Comparison of ENCODE assay signal across 8 cellular contexts in the genomic region with DNA sequence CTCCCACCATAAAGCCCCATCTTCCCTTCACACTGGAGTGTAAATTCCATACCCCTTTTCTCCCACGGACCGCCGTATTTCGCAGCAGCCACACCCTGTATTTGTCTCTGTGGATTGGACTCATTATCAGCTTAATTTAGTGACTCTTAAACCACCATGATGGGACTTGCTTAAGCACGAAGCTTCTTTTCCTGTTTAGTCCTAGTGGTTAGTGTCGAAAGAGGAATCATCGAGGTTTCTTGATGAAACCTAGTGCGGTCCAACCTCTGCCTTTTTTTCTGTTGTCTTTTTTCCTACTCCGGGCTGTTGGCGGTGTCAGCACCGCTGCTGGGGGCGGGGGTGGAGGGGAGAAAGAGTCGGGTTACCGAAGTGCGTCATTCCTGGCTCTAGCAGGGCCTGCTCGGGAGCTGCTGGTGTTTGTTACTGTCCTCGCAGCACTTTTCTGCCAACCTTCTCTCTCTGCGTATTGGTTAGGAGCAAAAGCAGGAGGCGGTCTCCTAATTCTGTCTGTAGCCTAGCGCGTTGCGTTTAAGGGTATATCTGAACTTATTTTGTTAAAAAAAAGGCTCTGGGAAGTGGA. TPM values are rescaled to one million over a fixed set of nuclear protein-coding genes. Genes with fewer than 3 reads are reported as not detected.
A peak's percentile ranks its signal among the peaks of the same experiment; 100 is the strongest.
DNase-seq lines count a peak whose midpoint lies in the region; ATAC-seq and TF ChIP-seq lines count a peak whose summit lies in the region.

No MANE protein-coding gene starts in this region.

- no peaks in the 10 kb centered on the region for H3K9me3 ChIP-seq in left lung

- no peaks in the 10 kb centered on the region for H3K27me3 ChIP-seq in BJ (ENCODE audit: control insufficient read depth, insufficient read depth, low read length)
- no peaks in the 10 kb centered on the region for H3K27me3 ChIP-seq in left lung

- TF ChIP-seq CTCF in BJ (IDR thresholded peaks at IDR 0.05; ENCODE audit: insufficient read depth, low read depth, low read length) (no peak), left lung (IDR thresholded peaks at IDR 0.05) (no peak)

- H3K27ac ChIP-seq in left lung: peak overlapping the region; percentile 98 to 99

- H3K4me3 ChIP-seq in BJ (ENCODE audit: low read depth, low read length) (peak overlapping the region; percentile 83), left lung (peak overlapping the region; percentile 41 to 63)

- peak overlapping the region; percentile 100 for H3K27ac Mint-ChIP-seq in dendritic cell treated with granulocyte-macrophage colony-stimulating factor and Interleukin-4, amounts not matched to agents 40 ng/mL and 50 ng/mL, for 4 days

- peaks cover 29% of the 10 kb centered on the region for H3K36me3 Mint-ChIP-seq in dendritic cell treated with granulocyte-macrophage colony-stimulating factor and Interleukin-4, amounts not matched to agents 40 ng/mL and 50 ng/mL, for 4 days (ENCODE audit: low read depth)

- DNase-seq in BJ (ENCODE audit: low read depth): peak; percentile 77
- peak; percentile 94 for DNase-seq in NCI-H69 (lab: John Stamatoyannopoulos, UW)
- DNase-seq in activated CD4-positive, alpha-beta T cell treated with anti-CD3 and anti-CD28 coated beads, Interleukin-2, amount 50 U/mL, for 1 hour: peak; percentile 80
- peak; percentile 89 to 92 for DNase-seq in left lung
- peak; percentile 74 for DNase-seq in stimulated activated CD4-positive, alpha-beta T cell treated with anti-CD3 and anti-CD28 coated beads, Interleukin-2, amount 100 ng/mL, for 4 hours (ENCODE audit: low read depth)

- H3K27me3 Mint-ChIP-seq in dendritic cell treated with granulocyte-macrophage colony-stimulating factor and Interleukin-4, amounts not matched to agents 40 ng/mL and 50 ng/mL, for 4 days: no peaks in the 10 kb centered on the region

- peak overlapping the region; percentile 95 for H3K4me3 Mint-ChIP-seq in dendritic cell treated with granulocyte-macrophage colony-stimulating factor and Interleukin-4, amounts not matched to agents 40 ng/mL and 50 ng/mL, for 4 days

- peaks cover 0 to 32% of the 10 kb centered on the region in 2 donors for H3K4me1 ChIP-seq in left lung

- intact Hi-C loops in dendritic cell treated with granulocyte-macrophage colony-stimulating factor and Interleukin-4, amounts not matched to agents 40 ng/mL and 50 ng/mL, for 4 days (cut with micrococcal nuclease): loop anchor here (2.0 to 10.0 kb wide), 2 partner anchors 14 to 128 kb away; no protein-coding TSS in a partner anchor
- intact Hi-C loops in left lung (cut with DNase I): no loop called here

- ATAC-seq in GM19395 (IDR thresholded peaks at IDR 0.05; ENCODE audit: unreplicated experiment) (peak; percentile 63), HG03558 (IDR thresholded peaks at IDR 0.05; ENCODE audit: extremely low read depth, unreplicated experiment) (peak; percentile 45), left lung (peak; percentile 68)

- POLR2A ChIA-PET in BJ (lab: Charles Lee): no interaction called here

- H3K9me3 Mint-ChIP-seq in dendritic cell treated with granulocyte-macrophage colony-stimulating factor and Interleukin-4, amounts not matched to agents 40 ng/mL and 50 ng/mL, for 4 days: no peaks in the 10 kb centered on the region

- CTCF ChIA-PET in BJ (lab: Yijun Ruan, JAX): no interaction called here

- peaks cover 11% of the 10 kb centered on the region for H3K4me1 Mint-ChIP-seq in dendritic cell treated with granulocyte-macrophage colony-stimulating factor and Interleukin-4, amounts not matched to agents 40 ng/mL and 50 ng/mL, for 4 days (ENCODE audit: low read depth)

- H3K36me3 ChIP-seq in BJ (ENCODE audit: control insufficient read depth, insufficient read depth, low read length) (no peaks in the 10 kb centered on the region), left lung (no peaks in the 10 kb centered on the region)

RNA-seq across cellular contexts. Expression of a gene that starts 1.4 kb away (rescaled TPM):
- 15.7 and 34.1 TPM in 2 replicates for polyA plus RNA-seq in BJ (2011; rRNA removed)
- 23.5 and 26.4 TPM in 2 replicates for polyA minus RNA-seq in BJ (2011; rRNA and poly(A)+ RNA removed)
- total RNA-seq in left lung: 10 to 100 TPM; 47.8 to 66.5 TPM

Comparison
In these comparisons a context has a peak if more than half of its experiments do, and no peak if none do; other contexts are left out.
1. Peak in every context shown above with its lines: DNase-seq, ATAC-seq, H3K4me3 ChIP-seq and H3K27ac ChIP-seq.